ENCODE assay signal across 11 cellular contexts in genomic region chr14:69574954-69575295, GRCh38. TPM values are rescaled to one million over a fixed set of nuclear protein-coding genes. Genes with fewer than 3 reads are reported as not detected.
A peak's percentile ranks its signal among the peaks of the same experiment; 100 is the strongest.
DNase-seq lines count a peak whose midpoint lies in the region; ATAC-seq and TF ChIP-seq lines count a peak whose summit lies in the region.
"Had no signal": no experiment of that assay in that cellular context is flagged by ENCODE, and none has a peak within 500 bp of the region (broad histone marks: within the 10 kb centered on the region; RNA-seq: fewer than 3 reads in every experiment).

No MANE protein-coding gene starts in this region.

- H3K9me3 Mint-ChIP-seq in activated naive CD4-positive, alpha-beta T cell treated with anti-CD3 and anti-CD28 coated beads, Interleukin-2, amount 50 U/mL, for 24 hours, result no peaks in the 10 kb centered on the region
- no peaks in the 10 kb centered on the region for H3K9me3 Mint-ChIP-seq in activated naive CD4-positive, alpha-beta T cell treated with anti-CD3 and anti-CD28 coated beads, Interleukin-2, amount 50 U/mL, for 72 hours
- no peaks in the 10 kb centered on the region for H3K9me3 Mint-ChIP-seq in immature natural killer cell
- H3K9me3 Mint-ChIP-seq in type B pancreatic cell, result no peaks in the 10 kb centered on the region

- H3K27me3 Mint-ChIP-seq in activated naive CD4-positive, alpha-beta T cell treated with anti-CD3 and anti-CD28 coated beads, Interleukin-2, amount 50 U/mL, for 24 hours, result peaks cover 32% of the 10 kb centered on the region
- H3K27me3 Mint-ChIP-seq in immature natural killer cell (ENCODE audit: low read depth in 3 of 3) (peaks cover 9 to 27% (median 18%) of the 10 kb centered on the region in 3 donors), type B pancreatic cell (peaks cover 36% of the 10 kb centered on the region)

- peak overlapping the region; percentile 59; the same call in 1 of the 2 replicates for H3K4me3 ChIP-seq in WERI-Rb-1 (ENCODE audit: low read depth, low read length)

- H3K27ac ChIP-seq in WERI-Rb-1, result no peak overlapping the region
- H3K27ac ChIP-seq: neutrophil, tibial nerve had no signal

- peaks cover 3% of the 10 kb centered on the region; the same call in 1 of the 2 replicates for H3K36me3 ChIP-seq in WERI-Rb-1
- H3K36me3 ChIP-seq: neutrophil, tibial nerve had no signal

- H3K9me3 ChIP-seq in WERI-Rb-1 (ENCODE audit: severe bottlenecking), result peaks cover 2% of the 10 kb centered on the region
- H3K9me3 ChIP-seq: neutrophil, tibial nerve had no signal

- no peak for DNase-seq in activated naive CD4-positive, alpha-beta T cell treated with anti-CD3 and anti-CD28 coated beads, Interleukin-2, amount 50 U/mL, for 72 hours (ENCODE audit: low spot score in 2 of 2)
- DNase-seq in WERI-Rb-1 (no peak), immature natural killer cell (no peak), type B pancreatic cell (ENCODE audit: extremely low spot score, unreplicated experiment) (no peak), activated gamma-delta T cell (lab: John Stamatoyannopoulos, UW) (no peak)

- TF ChIP-seq CTCF in WERI-Rb-1 (IDR thresholded peaks at IDR 0.05; ENCODE audit: low read depth, low read length) (no peak), type B pancreatic cell (conservative IDR thresholded peaks at IDR 0.05) (peak; percentile 59)

- H3K4me1 Mint-ChIP-seq in activated naive CD4-positive, alpha-beta T cell treated with anti-CD3 and anti-CD28 coated beads, Interleukin-2, amount 50 U/mL, for 24 hours, result peaks cover 10% of the 10 kb centered on the region
- H3K4me1 Mint-ChIP-seq in immature natural killer cell, result peaks cover 7 to 8% of the 10 kb centered on the region in 2 donors
- peaks cover 8% of the 10 kb centered on the region for H3K4me1 Mint-ChIP-seq in type B pancreatic cell (ENCODE audit: unreplicated experiment)

- H3K4me3 Mint-ChIP-seq in activated naive CD4-positive, alpha-beta T cell treated with anti-CD3 and anti-CD28 coated beads, Interleukin-2, amount 50 U/mL, for 24 hours, result peak overlapping the region; percentile 96
- H3K4me3 Mint-ChIP-seq in immature natural killer cell (peak overlapping the region; percentile 73 to 91 (median 88)), type B pancreatic cell (peak overlapping the region; percentile 90)

- H3K27me3 ChIP-seq in WERI-Rb-1 (ENCODE audit: insufficient read depth, low read depth, severe bottlenecking), result no peaks in the 10 kb centered on the region

- no peaks in the 10 kb centered on the region for H3K36me3 Mint-ChIP-seq in activated naive CD4-positive, alpha-beta T cell treated with anti-CD3 and anti-CD28 coated beads, Interleukin-2, amount 50 U/mL, for 24 hours
- H3K36me3 Mint-ChIP-seq in activated naive CD4-positive, alpha-beta T cell treated with anti-CD3 and anti-CD28 coated beads, Interleukin-2, amount 50 U/mL, for 72 hours, result no peaks in the 10 kb centered on the region
- no peaks in the 10 kb centered on the region for H3K36me3 Mint-ChIP-seq in immature natural killer cell
- peaks cover 6% of the 10 kb centered on the region for H3K36me3 Mint-ChIP-seq in type B pancreatic cell

- no peak for ATAC-seq in activated naive CD4-positive, alpha-beta T cell treated with anti-CD3 and anti-CD28 coated beads, Interleukin-2, amount 50 U/mL, for 72 hours
- no peak for ATAC-seq in GM21529 (IDR thresholded peaks at IDR 0.05; ENCODE audit: unreplicated experiment)
- ATAC-seq in HG03025 (IDR thresholded peaks at IDR 0.05; ENCODE audit: low FRiP score, unreplicated experiment), result no peak

- H3K27ac Mint-ChIP-seq in activated naive CD4-positive, alpha-beta T cell treated with anti-CD3 and anti-CD28 coated beads, Interleukin-2, amount 50 U/mL, for 24 hours, result no peak overlapping the region
- no peak overlapping the region for H3K27ac Mint-ChIP-seq in activated naive CD4-positive, alpha-beta T cell treated with anti-CD3 and anti-CD28 coated beads, Interleukin-2, amount 50 U/mL, for 72 hours
- H3K27ac Mint-ChIP-seq in immature natural killer cell (no peak overlapping the region), type B pancreatic cell (peak overlapping the region; percentile 76)

RNA-seq across cellular contexts. Expression of gene CCDC177, which starts 0.3 kb away (rescaled TPM):
- not detected for total RNA-seq in activated naive CD4-positive, alpha-beta T cell treated with anti-CD3 and anti-CD28 coated beads, Interleukin-2, amount 50 U/mL, for 72 hours
- polyA plus RNA-seq in immature natural killer cell, result not detected
- 0.21 and 3.4 TPM in 2 replicates for total RNA-seq in type B pancreatic cell (ENCODE audit: low replicate concordance)
- total RNA-seq: RPMI7951, tibial nerve had no signal

RNA-seq across cellular contexts. Expression of gene SUSD6, which starts 36.5 kb away (rescaled TPM):
- total RNA-seq in activated naive CD4-positive, alpha-beta T cell treated with anti-CD3 and anti-CD28 coated beads, Interleukin-2, amount 50 U/mL, for 72 hours, result 10 to 100 TPM; 54.1 to 98.6 TPM
- 10 to 100 TPM; 13.0 to 24.1 (median 15.5) TPM for polyA plus RNA-seq in immature natural killer cell
- total RNA-seq in type B pancreatic cell (ENCODE audit: low replicate concordance), result 31.7 and 78.9 TPM in 2 replicates
